23 cellular contexts compared by ENCODE assay signal in genomic region chrX:110435191-110435590, GRCh38.
"Had no signal": no experiment of that assay in that cellular context is flagged by ENCODE, and none has a peak within 500 bp of the region (broad histone marks: within the 10 kb centered on the region; RNA-seq: fewer than 3 reads in every experiment).

No MANE protein-coding gene starts in this region.

- H3K4me1 Mint-ChIP-seq: memory B cell; stimulated activated effector memory CD8-positive, alpha-beta T cell treated with anti-CD3 and anti-CD28 coated beads, Interleukin-12 subunit alpha, Interleukin-12 subunit beta, amount 100 ng/mL, for 72 hours had no signal

- H3K4me1 ChIP-seq: colonic mucosa, heart left ventricle, left lung, lower lobe of right lung, pancreas, tibial artery, upper lobe of left lung, uterus had no signal

- DNase-seq: colonic mucosa; dermis blood vessel endothelial cell; erythroblast; foreskin keratinocyte; heart left ventricle; hypothalamus; kidney glomerular epithelial cell; left lung; lower lobe of right lung; occipital lobe; pancreas; right cardiac atrium; stimulated activated CD4-positive, alpha-beta T cell treated with anti-CD3 and anti-CD28 coated beads, Interleukin-4, amount 100 ng/mL, for 1 hour; stimulated activated CD8-positive, alpha-beta memory T cell treated with anti-CD3 and anti-CD28 coated beads, Interleukin-4, amount 100 ng/mL, for 48 hours; stimulated activated naive CD8-positive, alpha-beta T cell treated with anti-CD3 and anti-CD28 coated beads, Interleukin-15, Interleukin-2, amounts not matched to agents 100 U/mL and 50 U/mL, for 24 hours; tibial artery; upper lobe of left lung; uterus had no signal

- H3K4me3 ChIP-seq: colonic mucosa, heart left ventricle, left lung, lower lobe of right lung, pancreas, tibial artery, upper lobe of left lung, uterus had no signal

- H3K9me3 ChIP-seq: colonic mucosa, heart left ventricle, left lung, lower lobe of right lung, pancreas, tibial artery, upper lobe of left lung, uterus had no signal

- H3K4me3 Mint-ChIP-seq: memory B cell; mesothelial cell of epicardium; natural killer cell treated with Interleukin-12 subunit alpha and Interleukin-12 subunit beta and Interleukin-15 and Interleukin-18, amount 100 ng/mL, for 72 hours; stimulated activated effector memory CD8-positive, alpha-beta T cell treated with anti-CD3 and anti-CD28 coated beads, Interleukin-12 subunit alpha, Interleukin-12 subunit beta, amount 100 ng/mL, for 72 hours had no signal

- H3K36me3 ChIP-seq: colonic mucosa, heart left ventricle, left lung, lower lobe of right lung, pancreas, tibial artery, upper lobe of left lung, uterus had no signal

- H3K27ac ChIP-seq: colonic mucosa, foreskin keratinocyte, heart left ventricle, left lung, lower lobe of right lung, pancreas, tibial artery, upper lobe of left lung, uterus had no signal

- H3K9me3 Mint-ChIP-seq: memory B cell; mesothelial cell of epicardium; natural killer cell treated with Interleukin-12 subunit alpha and Interleukin-12 subunit beta and Interleukin-15 and Interleukin-18, amount 100 ng/mL, for 72 hours; stimulated activated effector memory CD8-positive, alpha-beta T cell treated with anti-CD3 and anti-CD28 coated beads, Interleukin-12 subunit alpha, Interleukin-12 subunit beta, amount 100 ng/mL, for 72 hours had no signal

- H3K36me3 Mint-ChIP-seq: memory B cell; mesothelial cell of epicardium; natural killer cell treated with Interleukin-12 subunit alpha and Interleukin-12 subunit beta and Interleukin-15 and Interleukin-18, amount 100 ng/mL, for 72 hours; stimulated activated effector memory CD8-positive, alpha-beta T cell treated with anti-CD3 and anti-CD28 coated beads, Interleukin-12 subunit alpha, Interleukin-12 subunit beta, amount 100 ng/mL, for 72 hours had no signal

- ATAC-seq: foreskin keratinocyte; heart left ventricle; left lung; lower lobe of right lung; natural killer cell treated with Interleukin-12 subunit alpha and Interleukin-12 subunit beta and Interleukin-15 and Interleukin-18, amount 100 ng/mL, for 72 hours; right cardiac atrium; stimulated activated effector memory CD8-positive, alpha-beta T cell treated with anti-CD3 and anti-CD28 coated beads, Interleukin-12 subunit alpha, Interleukin-12 subunit beta, amount 100 ng/mL, for 72 hours; stimulated activated naive CD8-positive, alpha-beta T cell treated with anti-CD3 and anti-CD28 coated beads, Interleukin-15, Interleukin-2, amounts not matched to agents 100 U/mL and 50 U/mL, for 24 hours had no signal

- H3K27me3 ChIP-seq: colonic mucosa, foreskin keratinocyte, pancreas, tibial artery, uterus had no signal

- H3K27ac Mint-ChIP-seq: memory B cell; mesothelial cell of epicardium; natural killer cell treated with Interleukin-12 subunit alpha and Interleukin-12 subunit beta and Interleukin-15 and Interleukin-18, amount 100 ng/mL, for 72 hours; progenitor cell of endocrine pancreas; stimulated activated effector memory CD8-positive, alpha-beta T cell treated with anti-CD3 and anti-CD28 coated beads, Interleukin-12 subunit alpha, Interleukin-12 subunit beta, amount 100 ng/mL, for 72 hours had no signal
